2 cellular contexts compared by ENCODE assay signal in the genomic region with DNA sequence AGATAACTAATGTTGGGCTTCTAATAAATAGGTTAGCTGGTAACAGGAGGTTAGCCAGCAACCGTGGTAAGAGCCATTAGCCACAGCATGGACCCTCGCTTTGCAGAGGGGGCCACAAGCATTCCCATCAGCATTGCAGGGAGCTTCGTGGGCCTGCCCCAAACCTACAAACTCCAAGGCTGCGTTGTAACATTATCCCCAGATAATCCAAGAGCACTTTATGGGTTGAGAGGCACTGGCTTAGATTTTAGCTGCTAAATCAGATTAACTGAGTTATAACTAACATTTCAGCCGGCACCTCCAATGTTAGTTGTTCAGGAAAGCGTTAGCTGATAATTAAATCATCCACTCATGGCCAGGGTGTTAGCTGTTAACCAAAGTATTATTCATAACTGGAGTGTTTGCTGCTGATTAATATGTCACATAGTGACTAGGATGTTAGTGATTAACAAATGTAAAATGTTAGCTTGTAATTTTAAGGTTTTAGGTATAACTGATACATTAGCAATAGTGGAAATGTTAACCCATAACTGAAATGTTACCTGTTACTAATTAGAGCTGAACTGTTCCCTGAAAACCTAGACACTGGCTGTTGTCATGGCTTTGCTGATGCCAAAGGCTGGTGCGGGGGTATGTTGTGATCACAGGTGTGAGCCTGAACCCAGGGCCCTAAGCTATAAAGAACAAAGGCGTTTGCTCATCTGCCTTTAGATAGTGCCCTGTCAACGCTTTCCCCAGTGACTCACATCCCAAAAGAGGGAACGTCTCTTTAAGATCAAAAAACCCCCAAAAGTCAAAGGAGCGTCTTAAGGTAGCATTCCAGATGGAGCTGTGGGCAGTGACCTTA.
TF ChIP-seq lines count a peak whose summit lies in the region.

No MANE protein-coding gene starts in this region.

TF ChIP-seq in IMR-90, 13 proteins besides CTCF, POLR2A, EP300 and RAD21:
- TF ChIP-seq SMC3 (IDR thresholded peaks at IDR 0.05; ENCODE audit: low read depth, low read length) (no peak), CEBPB (IDR thresholded peaks at IDR 0.05; ENCODE audit: low read depth, low read length) (no peak)

TF ChIP-seq in endothelial cell of umbilical vein, 7 proteins besides CTCF, POLR2A, EP300 and RAD21:
- no peak for TF ChIP-seq MYC (IDR thresholded peaks at IDR 0.05; ENCODE audit: low read depth, low read length)
- TF ChIP-seq, protein P1, sequence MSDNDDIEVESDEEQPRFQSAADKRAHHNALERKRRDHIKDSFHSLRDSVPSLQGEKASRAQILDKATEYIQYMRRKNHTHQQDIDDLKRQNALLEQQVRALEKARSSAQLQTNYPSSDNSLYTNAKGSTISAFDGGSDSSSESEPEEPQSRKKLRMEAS (IDR thresholded peaks at IDR 0.05; ENCODE audit: insufficient read depth, insufficient read length), result no peak
- no peak for TF ChIP-seq JUN (IDR thresholded peaks at IDR 0.05; ENCODE audit: borderline replicate concordance, insufficient read depth, insufficient read length, low read depth)
- TF ChIP-seq EZH2 (IDR thresholded peaks at IDR 0.05; ENCODE audit: borderline replicate concordance, low read depth, low read length, severe bottlenecking), result no peak
- no peak for TF ChIP-seq FOS (IDR thresholded peaks at IDR 0.05; ENCODE audit: borderline replicate concordance, insufficient read depth, low read length)
- TF ChIP-seq GATA2 (IDR thresholded peaks at IDR 0.05; ENCODE audit: insufficient read depth, insufficient read length, low read depth, low read length), result no peak
- no peak for TF ChIP-seq POLR2AphosphoS5 (IDR thresholded peaks at IDR 0.05; ENCODE audit: insufficient read depth, low read depth, low read length)
TF ChIP-seq in endothelial cell of umbilical vein: peak in this region for 0.
